ENCODE assay signal across 24 cellular contexts in the genomic region with DNA sequence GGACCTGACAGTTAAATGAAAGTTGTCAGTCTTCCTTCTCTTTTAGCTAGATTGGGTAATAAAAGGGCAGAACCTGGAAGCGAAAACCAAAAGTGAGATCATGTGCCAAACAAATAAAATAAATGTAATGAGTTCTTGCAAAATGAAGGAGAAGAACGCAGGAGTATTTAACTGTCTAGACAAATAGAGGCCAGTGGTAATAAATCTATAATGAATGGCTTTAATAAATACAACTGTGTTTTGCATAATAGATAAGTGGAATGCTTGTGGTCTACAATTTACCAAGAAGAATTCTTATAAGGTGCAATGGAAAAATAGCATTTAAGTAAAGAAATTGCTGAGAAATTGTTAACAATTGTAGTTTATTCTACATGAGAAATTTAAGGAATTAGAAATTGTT.
A peak's percentile ranks its signal among the peaks of the same experiment; 100 is the strongest.
DNase-seq lines count a peak whose midpoint lies in the region; ATAC-seq, FAIRE-seq and TF ChIP-seq lines count a peak whose summit lies in the region.
"Had no signal": no experiment of that assay in that cellular context is flagged by ENCODE, and none has a peak within 500 bp of the region (broad histone marks: within the 10 kb centered on the region; RNA-seq: fewer than 3 reads in every experiment).

No MANE protein-coding gene starts in this region.

- no peak for ATAC-seq in stimulated activated naive CD8-positive, alpha-beta T cell treated with anti-CD3 and anti-CD28 coated beads, Interleukin-15, amount 100 ng/mL, for 72 hours
- ATAC-seq: A549; CD8-positive, alpha-beta T cell; GM12878; GM23338; HCT116 had no signal

- DNase-seq in AG10803 (ENCODE audit: low read depth) (peak; percentile 27), GM03348 (ENCODE audit: low spot score) (peak; percentile 6), M059J (ENCODE audit: low read depth) (peak; percentile 3), fibroblast of villous mesenchyme (ENCODE audit: low read depth) (peak; percentile 43), dermis blood vessel endothelial cell (no peak), spleen (no peak), frontal cortex (ENCODE audit: low spot score in 2 of 2) (no peak)
- no peak for DNase-seq in stimulated activated naive CD8-positive, alpha-beta T cell treated with anti-CD3 and anti-CD28 coated beads, Interleukin-15, amount 100 ng/mL, for 72 hours
- DNase-seq: 8988T; ACHN; Caco-2; CD4-positive, CD25-positive, alpha-beta regulatory T cell; CD8-positive, alpha-beta T cell; DMS153; GF-D8; H9 had no signal

- FAIRE-seq in frontal cortex (lab: Jason Lieb, UNC): no peak
- FAIRE-seq: A549, GM12878, GM19239 had no signal

- intact Hi-C loops in spleen (cut with DNase I; ENCODE audit: low total_unique reads): no loop called here

- no peaks in the 10 kb centered on the region for H3K27me3 ChIP-seq in spleen (replicated peaks in 1 of 7)
- H3K27me3 ChIP-seq: BLaER1 had no signal

- peaks cover 0 to 9% (median 0%) of the 10 kb centered on the region in 8 donors for H3K9me3 ChIP-seq in spleen
- H3K9me3 ChIP-seq: A549, BLaER1, Caco-2 had no signal

- no peak for TF ChIP-seq POLR2A in spleen (IDR thresholded peaks at IDR 0.05)

- H3K4me3 ChIP-seq in AG10803 (ENCODE audit: low read length) (no peak overlapping the region), fibroblast of villous mesenchyme (ENCODE audit: low read depth, low read length) (no peak overlapping the region), spleen (no peak overlapping the region)
- H3K4me3 ChIP-seq: A549, BLaER1, GM12878, GM23338 had no signal

- H3K4me1 Mint-ChIP-seq in stimulated activated naive CD8-positive, alpha-beta T cell treated with anti-CD3 and anti-CD28 coated beads, Interleukin-15, amount 100 ng/mL, for 72 hours: no peaks in the 10 kb centered on the region
- H3K4me1 Mint-ChIP-seq: B cell, GM23338, H9 had no signal

- H3K27ac ChIP-seq in spleen: no peak overlapping the region
- H3K27ac ChIP-seq: A549, BLaER1, C4-2B had no signal

- H3K4me3 Mint-ChIP-seq in stimulated activated naive CD8-positive, alpha-beta T cell treated with anti-CD3 and anti-CD28 coated beads, Interleukin-15, amount 100 ng/mL, for 72 hours: no peak overlapping the region
- H3K4me3 Mint-ChIP-seq: B cell; CD4-positive, CD25-positive, alpha-beta regulatory T cell; CD8-positive, alpha-beta T cell; GM23338; H9 had no signal

- H3K36me3 ChIP-seq in spleen: no peaks in the 10 kb centered on the region
- H3K36me3 ChIP-seq: BLaER1 had no signal

- no peaks in the 10 kb centered on the region for H3K27me3 Mint-ChIP-seq in stimulated activated naive CD8-positive, alpha-beta T cell treated with anti-CD3 and anti-CD28 coated beads, Interleukin-15, amount 100 ng/mL, for 72 hours
- H3K27me3 Mint-ChIP-seq: B cell; CD4-positive, CD25-positive, alpha-beta regulatory T cell had no signal

- H3K27ac Mint-ChIP-seq in stimulated activated naive CD8-positive, alpha-beta T cell treated with anti-CD3 and anti-CD28 coated beads, Interleukin-15, amount 100 ng/mL, for 72 hours: no peak overlapping the region
- H3K27ac Mint-ChIP-seq: B cell; CD4-positive, CD25-positive, alpha-beta regulatory T cell; CD8-positive, alpha-beta T cell; GM23338; H9 had no signal

- TF ChIP-seq CTCF in AG10803 (conservative IDR thresholded peaks at IDR 0.05; ENCODE audit: low read length): no peak
- no peak for TF ChIP-seq CTCF in fibroblast of villous mesenchyme (IDR thresholded peaks at IDR 0.05; ENCODE audit: insufficient read depth, low read depth, low read length)
- no peak for TF ChIP-seq CTCF in spleen (IDR thresholded peaks at IDR 0.05 in 8 of 11, conservative IDR thresholded peaks at IDR 0.05 in 3 of 11)

- H3K4me1 ChIP-seq in spleen: no peaks in the 10 kb centered on the region
- H3K4me1 ChIP-seq: A549, BLaER1, Caco-2 had no signal

- WGBS in spleen, 5 donors: 82 to 89% (median 88%) methylated on average over 2 of the region's 2 CpGs

- H3K9me3 Mint-ChIP-seq in stimulated activated naive CD8-positive, alpha-beta T cell treated with anti-CD3 and anti-CD28 coated beads, Interleukin-15, amount 100 ng/mL, for 72 hours: peaks cover 0 to 9% of the 10 kb centered on the region in 2 donors
- H3K9me3 Mint-ChIP-seq: GM23338, H9 had no signal

Comparison
In these comparisons a context has a peak if more than half of its experiments do, and no peak if none do; other contexts are left out.
1. DNase-seq: peak in AG10803 (single experiment), GM03348 (single experiment), M059J (single experiment) and fibroblast of villous mesenchyme (single experiment); none in dermis blood vessel endothelial cell (single experiment), stimulated activated naive CD8-positive, alpha-beta T cell treated with anti-CD3 and anti-CD28 coated beads, Interleukin-15, amount 100 ng/mL, for 72 hours (0 of 2), spleen (single experiment) and frontal cortex (0 of 2).